1 cellular context compared by ENCODE assay signal in genomic region chr7:100098913-100099312, GRCh38.
TF ChIP-seq lines count a peak whose summit lies in the region.

No MANE protein-coding gene starts in this region.

TF ChIP-seq in K562, 482 proteins besides CTCF, POLR2A, EP300 and RAD21:
- TF ChIP-seq NR2C2 (CRISPR knock-in tag; IDR thresholded peaks at IDR 0.05) (0 out of 2 replicates have a peak, but pooled peaks have one; percentile 19), NR2C2 (tag; IDR thresholded peaks at IDR 0.05) (no peak), POLR2AphosphoS5 (IDR thresholded peaks at IDR 0.05; ENCODE audit: control insufficient read depth, insufficient read depth, low read depth, low read length) (peak; percentile 14; the same call in 1 of the 2 replicates), PKNOX1 (IDR thresholded peaks at IDR 0.05) (no peak), SNIP1 (IDR thresholded peaks at IDR 0.05; ENCODE audit: low read depth) (no peak), SPI1 (IDR thresholded peaks at IDR 0.05; ENCODE audit: borderline replicate concordance, low read depth, low read length) (0 out of 2 replicates have a peak, but pooled peaks have one; percentile 1), RBFOX2 (IDR thresholded peaks at IDR 0.05; ENCODE audit: low read depth, low read length) (peak; percentile 62; the same call in 1 of the 2 replicates)
